Comparison of ENCODE assay signal across 17 cellular contexts in the genomic region with DNA sequence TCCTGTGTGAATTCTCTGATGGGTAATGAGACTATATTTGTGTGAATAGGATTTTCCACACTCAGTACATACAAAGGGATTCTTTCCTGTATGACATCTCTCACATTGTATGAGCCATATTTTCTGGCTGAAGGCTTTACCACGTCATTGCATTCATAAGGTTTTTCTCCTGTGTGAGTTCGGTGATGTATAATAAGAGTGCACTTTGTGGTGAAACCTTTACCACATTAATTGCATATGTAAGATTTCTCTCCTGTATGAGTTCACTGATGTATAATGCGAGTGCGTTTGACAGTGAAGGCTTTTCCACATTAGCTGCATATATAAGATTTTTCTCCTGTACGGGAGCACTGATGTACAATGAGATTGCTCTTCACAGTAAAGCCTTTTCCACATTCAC.
"Had no signal": no experiment of that assay in that cellular context is flagged by ENCODE, and none has a peak within 500 bp of the region (broad histone marks: within the 10 kb centered on the region; RNA-seq: fewer than 3 reads in every experiment).

No MANE protein-coding gene starts in this region.

- H3K27ac ChIP-seq: HL-60, RWPE1 had no signal

- ATAC-seq: SK-N-SH treated with all-trans-retinoic acid at 6 μM for 48 hours had no signal

- DNase-seq: KBM-7, NCI-H1092 treated with DMSO at 0.1 percent for 48 hours, NCI-H1436, NCI-H187, NCI-H2029, NCI-H2081 treated with DMSO at 0.1 percent for 48 hours, NCI-H2171, NCI-H226, NCI-H446, NCI-H510A, NCI-H524 treated with DMSO at 0.1 percent for 48 hours, NCI-H69, NCI-H774, SHP77 had no signal
